Comparison of ENCODE assay signal across 8 cellular contexts in the genomic region with DNA sequence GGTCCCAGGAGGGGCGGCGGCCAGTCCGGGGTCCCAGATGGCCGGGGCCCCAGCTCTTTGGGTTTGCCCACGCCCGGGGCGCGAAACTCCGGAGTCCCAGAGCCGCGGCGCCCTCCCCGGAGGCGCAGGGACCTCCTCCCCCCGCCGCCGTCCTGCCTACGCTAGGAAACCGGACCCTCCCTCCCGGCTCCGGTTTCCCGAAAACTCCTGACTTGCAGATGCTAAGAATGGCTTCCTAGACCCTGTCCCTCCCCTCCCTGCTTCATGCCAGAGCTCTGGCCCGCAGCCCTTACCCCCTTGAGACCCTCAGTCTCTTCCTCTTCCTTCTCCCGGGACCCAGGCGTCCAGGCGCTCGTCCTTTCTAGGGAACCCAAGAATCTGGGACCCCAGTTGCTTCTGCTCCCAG. TPM values are rescaled to one million over a fixed set of nuclear protein-coding genes. Genes with fewer than 3 reads are reported as not detected.
DNase-seq lines count a peak whose midpoint lies in the region; ATAC-seq, FAIRE-seq and TF ChIP-seq lines count a peak whose summit lies in the region.

No MANE protein-coding gene starts in this region.

- H3K4me3 ChIP-seq in H1 (ENCODE audit: extremely low read depth in 1 of 4, insufficient read depth in 2 of 4, low read depth in 3 of 4, low read length in 4 of 4) = peak overlapping the region; percentile 52 to 74 (median 62)

- no peaks in the 10 kb centered on the region for H3K79me2 ChIP-seq in H1 (ENCODE audit: control insufficient read depth in 1 of 2, insufficient read depth in 2 of 2, low read length in 2 of 2)

- H4K20me1 ChIP-seq in H1 (replicated peaks in 1 of 2; ENCODE audit: control insufficient read depth in 1 of 2, insufficient read depth in 2 of 2, low read length in 2 of 2) = no peaks in the 10 kb centered on the region

- peaks cover 2 to 18% (median 13%) of the 10 kb centered on the region in 4 experiments for H3K4me1 ChIP-seq in H1 (replicated peaks in 1 of 4; ENCODE audit: control insufficient read depth in 3 of 4, insufficient read depth in 4 of 4, low read length in 3 of 4)

- H3K18ac ChIP-seq in H1 (ENCODE audit: extremely low read depth, low read length) = peak overlapping the region; percentile 98

- peak overlapping the region; percentile 62 for H3K27ac ChIP-seq in H1 (ENCODE audit: low read depth, low read length)

- H4K5ac ChIP-seq in H1 (ENCODE audit: insufficient read length, low read depth, low read length) = peak overlapping the region; percentile 87

- H4K91ac ChIP-seq in H1 (replicated peaks; ENCODE audit: insufficient read length, low read length) = peak overlapping the region; percentile 45

- H3K9me3 Mint-ChIP-seq in HFFc6 = no peaks in the 10 kb centered on the region

- TF ChIP-seq EP300 in H1 (IDR thresholded peaks at IDR 0.05; ENCODE audit: borderline replicate concordance in 1 of 2, low read depth in 2 of 2, low read length in 2 of 2) = no peak

- peak overlapping the region; percentile 70 to 83 for H3K4me2 ChIP-seq in H1 (ENCODE audit: insufficient read depth in 1 of 2, low read depth in 2 of 2, low read length in 2 of 2)

- H3K36me3 ChIP-seq in H1 (ENCODE audit: control insufficient read depth in 2 of 4, insufficient read depth in 4 of 4, low read length in 3 of 4) = no peaks in the 10 kb centered on the region

- peak overlapping the region in 1 of 4 experiments; percentile 41; a peak in 1 of 7 replicates for H3K9ac ChIP-seq in H1 (replicated peaks in 1 of 4; ENCODE audit: extremely low read depth in 1 of 4, low read depth in 3 of 4, low read length in 3 of 4)

- H3K27ac Mint-ChIP-seq in HFFc6 = no peak overlapping the region

- H3K9me3 ChIP-seq in H1 (ENCODE audit: insufficient read depth in 2 of 2, low read depth in 1 of 2, low read length in 1 of 2) = no peaks in the 10 kb centered on the region

- peaks cover 10% of the 10 kb centered on the region for H3K4me1 Mint-ChIP-seq in HFFc6 (ENCODE audit: low read depth)

- no peak overlapping the region for H3K4ac ChIP-seq in H1 (replicated peaks; ENCODE audit: insufficient read length, low read depth, low read length)

- H3K23me2 ChIP-seq in H1 (ENCODE audit: low read depth, low read length) = peaks cover 3% of the 10 kb centered on the region; the same call in 1 of the 2 replicates

- POLR2A ChIA-PET in H1 (lab: Charles Lee; ENCODE audit: partially characterized antibody) = interaction anchor here (0.9 to 2.0 kb wide), 5 partner anchors 11 to 99 kb away, joined by 3 to 8 read pairs (median 3); a partner anchor contains a TSS

- DNase-seq in NCI-H146 (lab: John Stamatoyannopoulos, UW) = peak; percentile 26
- DNase-seq in H1 (ENCODE audit: low read depth in 1 of 2, low spot score in 2 of 2) = no peak
- DNase-seq in omental fat pad (ENCODE audit: low spot score) = no peak
- no peak for DNase-seq in MV-4-11 (lab: John Stamatoyannopoulos, UW)
- DNase-seq in epidermal melanocyte (ENCODE audit: insufficient read length, low spot score) = no peak
- no peak for DNase-seq in HFFc6

- no peak for TF ChIP-seq POLR2A in H1 (IDR thresholded peaks at IDR 0.05; ENCODE audit: control extremely low read depth in 1 of 2, low read depth in 2 of 2, low read length in 2 of 2)

- TF ChIP-seq CTCF in H1 (IDR thresholded peaks at IDR 0.05; ENCODE audit: control extremely low read depth in 1 of 3, insufficient read depth in 1 of 3, low read depth in 1 of 3, low read length in 3 of 3) (no peak), omental fat pad (IDR thresholded peaks at IDR 0.05) (no peak), HFFc6 (IDR thresholded peaks at IDR 0.05) (no peak)

- H3K36me3 Mint-ChIP-seq in HFFc6 (ENCODE audit: low read depth) = no peaks in the 10 kb centered on the region

- H2BK12ac ChIP-seq in H1 (ENCODE audit: low read depth, low read length) = peak overlapping the region; percentile 68; the same call in 1 of the 2 replicates

- no peak for FAIRE-seq in H1 (lab: Jason Lieb, UNC)

- H3K56ac ChIP-seq in H1 (replicated peaks; ENCODE audit: insufficient read length, low read depth, low read length) = no peak overlapping the region

- no peak overlapping the region; the same call in 1 of the 2 replicates for H3K4me3 Mint-ChIP-seq in HFFc6

- no peak overlapping the region for H2BK20ac ChIP-seq in H1 (ENCODE audit: low read length)

- TF ChIP-seq RAD21 in H1 (IDR thresholded peaks at IDR 0.05 in 1 of 2, conservative IDR thresholded peaks at IDR 0.05 in 1 of 2; ENCODE audit: low read depth in 2 of 2, low read length in 2 of 2) = no peak

- H2BK120ac ChIP-seq in H1 (replicated peaks; ENCODE audit: low read depth, low read length) = no peak overlapping the region

- no peaks in the 10 kb centered on the region for H3K79me1 ChIP-seq in H1 (ENCODE audit: low read depth, low read length)

- peak overlapping the region; percentile 89 for H4K8ac ChIP-seq in H1 (ENCODE audit: extremely low read depth, insufficient read depth, low read length)

- H2AFZ ChIP-seq in H1 (ENCODE audit: low read length) = no peak overlapping the region; the same call in 1 of the 2 replicates

- ATAC-seq in GM19351 (IDR thresholded peaks at IDR 0.05; ENCODE audit: unreplicated experiment) = peak; percentile 6
- peak; percentile 14 for ATAC-seq in omental fat pad (ENCODE audit: low FRiP score)
- no peak for ATAC-seq in HG03175 (IDR thresholded peaks at IDR 0.05; ENCODE audit: unreplicated experiment)

- H2BK5ac ChIP-seq in H1 (ENCODE audit: low read depth, low read length) = peak overlapping the region; percentile 71; the same call in 1 of the 2 replicates

- H2BK15ac ChIP-seq in H1 (ENCODE audit: low read length) = no peak overlapping the region

- H3K14ac ChIP-seq in H1 (ENCODE audit: insufficient read length) = no peak overlapping the region

- H3K27me3 ChIP-seq in H1 (replicated peaks in 1 of 4; ENCODE audit: control insufficient read depth in 3 of 4, extremely low read depth in 1 of 4, insufficient read depth in 3 of 4, low read length in 3 of 4) = peaks cover 0 to 19% (median 8%) of the 10 kb centered on the region in 4 experiments; a peak in 4 of 7 replicates

- WGBS in H1 (ENCODE audit: extremely low coverage in 1 of 2, insufficient coverage in 1 of 2, insufficient read length in 1 of 2, insufficient replicate concordance in 2 of 2, low coverage in 1 of 2, low lambda C conversion rate in 2 of 2, missing lambda C conversion rate in 1 of 2), 2 experiments = 4% methylated on average over 12 of the region's 27 CpGs; no CpG with 5 or more reads in 1 of the 2 experiments

- H3K23ac ChIP-seq in H1 (ENCODE audit: insufficient read length) = no peak overlapping the region

- peaks cover 42% of the 10 kb centered on the region for H3K27me3 Mint-ChIP-seq in HFFc6 (ENCODE audit: insufficient read depth)

- CTCF ChIA-PET in H1 (lab: Charles Lee; ENCODE audit: partially characterized antibody) = no interaction called here

- no peak overlapping the region for H2AK5ac ChIP-seq in H1 (ENCODE audit: low read depth, low read length)

RNA-seq across cellular contexts. Expression of a gene that starts 0.5 kb away (rescaled TPM):
- 3.1 and 4.1 TPM in 2 replicates for total RNA-seq in H1 (2021; fragmentation: NEBNext Ultra II Directional; extraction: Animal tissue kit (Norgen Biotek cat#: 25700))
- polyA plus RNA-seq in H1 (2011; rRNA removed) = 1.8 and 2.7 TPM in 2 replicates
- polyA plus RNA-seq in H1 (2011; cell fraction: cytosol; rRNA removed) = 3.3 TPM
- polyA plus RNA-seq in H1 (2011; cell fraction: nucleus; rRNA removed) = 8.8 TPM
- polyA plus RNA-seq in H1 (2012, experiment 1 of 2) = 1.9 to 7.3 TPM (median 5.3 TPM) in 4 replicates
- 1.5 TPM for polyA plus RNA-seq in H1 (2012, experiment 2 of 2)
- 2.8 TPM for polyA plus RNA-seq in H1 (2013, experiment 1 of 2)
- polyA plus RNA-seq in H1 (2013, experiment 2 of 2) = 3.1 TPM
- polyA minus RNA-seq in H1 (2011; rRNA and poly(A)+ RNA removed) = 2.0 and 2.5 TPM in 2 replicates
- polyA minus RNA-seq in H1 (2011; cell fraction: cytosol; rRNA and poly(A)+ RNA removed) = 1.3 TPM
- polyA minus RNA-seq in H1 (2011; cell fraction: nucleus; rRNA and poly(A)+ RNA removed) = 2.8 TPM
- total RNA-seq in omental fat pad = under 1 TPM in 2 of 4 donors, not detected in 2; 0.09 to 0.12 TPM
- total RNA-seq in HFFc6 (2021; fragmentation: NEBNext Ultra II Directional; extraction: Animal tissue kit (Norgen Biotek cat#: 25700)) = not detected

RNA-seq across cellular contexts. Expression of a gene that starts 13.5 kb away (rescaled TPM):
- 9.6 and 11.1 TPM in 2 replicates for total RNA-seq in H1 (2021; fragmentation: NEBNext Ultra II Directional; extraction: Animal tissue kit (Norgen Biotek cat#: 25700))
- 11.8 and 17.4 TPM in 2 replicates for polyA plus RNA-seq in H1 (2011; rRNA removed)
- polyA plus RNA-seq in H1 (2011; cell fraction: cytosol; rRNA removed) = 6.7 TPM
- polyA plus RNA-seq in H1 (2011; cell fraction: nucleus; rRNA removed) = 11.2 TPM
- polyA plus RNA-seq in H1 (2012, experiment 1 of 2) = 6.5 to 13.3 TPM (median 10.4 TPM) in 4 replicates
- 7.3 TPM for polyA plus RNA-seq in H1 (2012, experiment 2 of 2)
- polyA plus RNA-seq in H1 (2013, experiment 1 of 2) = 13.0 TPM
- 14.7 TPM for polyA plus RNA-seq in H1 (2013, experiment 2 of 2)
- polyA minus RNA-seq in H1 (2011; rRNA and poly(A)+ RNA removed) = 3.5 and 5.2 TPM in 2 replicates
- polyA minus RNA-seq in H1 (2011; cell fraction: cytosol; rRNA and poly(A)+ RNA removed) = 3.7 TPM
- polyA minus RNA-seq in H1 (2011; cell fraction: nucleus; rRNA and poly(A)+ RNA removed) = 2.6 TPM
- under 1 TPM in 1 of 4 donors, not detected in 3; 0.37 TPM for total RNA-seq in omental fat pad
- total RNA-seq in HFFc6 (2021; fragmentation: NEBNext Ultra II Directional; extraction: Animal tissue kit (Norgen Biotek cat#: 25700)) = not detected

RNA-seq across cellular contexts. Expression of a gene that starts 44.1 kb away (rescaled TPM):
- 103 and 105 TPM in 2 replicates for total RNA-seq in H1 (2021; fragmentation: NEBNext Ultra II Directional; extraction: Animal tissue kit (Norgen Biotek cat#: 25700))
- polyA plus RNA-seq in H1 (2011; rRNA removed) = 77.6 and 107 TPM in 2 replicates
- polyA plus RNA-seq in H1 (2011; cell fraction: cytosol; rRNA removed) = 75.9 TPM
- polyA plus RNA-seq in H1 (2011; cell fraction: nucleus; rRNA removed) = 70.6 TPM
- polyA plus RNA-seq in H1 (2012, experiment 1 of 2) = 56.1 to 88.6 TPM (median 80.3 TPM) in 4 replicates
- 93.7 TPM for polyA plus RNA-seq in H1 (2012, experiment 2 of 2)
- 103 TPM for polyA plus RNA-seq in H1 (2013, experiment 1 of 2)
- 124 TPM for polyA plus RNA-seq in H1 (2013, experiment 2 of 2)
- 12.5 and 15.9 TPM in 2 replicates for polyA minus RNA-seq in H1 (2011; rRNA and poly(A)+ RNA removed)
- polyA minus RNA-seq in H1 (2011; cell fraction: cytosol; rRNA and poly(A)+ RNA removed) = 45.6 TPM
- 21.1 TPM for polyA minus RNA-seq in H1 (2011; cell fraction: nucleus; rRNA and poly(A)+ RNA removed)
- 10 to 100 TPM; 41.6 to 52.1 (median 47.5) TPM for total RNA-seq in omental fat pad
- total RNA-seq in HFFc6 (2021; fragmentation: NEBNext Ultra II Directional; extraction: Animal tissue kit (Norgen Biotek cat#: 25700)) = 100 to 1,000 TPM in 2 of 6 experiments, 10 to 100 TPM in 4; 49.1 to 113 (median 55.2) TPM

RNA-seq across cellular contexts. Expression of a gene that starts 44.4 kb away (rescaled TPM):
- total RNA-seq in H1 (2021; fragmentation: NEBNext Ultra II Directional; extraction: Animal tissue kit (Norgen Biotek cat#: 25700)) = 8.1 and 9.1 TPM in 2 replicates
- 18.5 and 31.5 TPM in 2 replicates for polyA plus RNA-seq in H1 (2011; rRNA removed)
- polyA plus RNA-seq in H1 (2011; cell fraction: cytosol; rRNA removed) = 17.2 TPM
- polyA plus RNA-seq in H1 (2011; cell fraction: nucleus; rRNA removed) = 18.7 TPM
- 6.0 to 10.7 TPM (median 8.0 TPM) in 4 replicates for polyA plus RNA-seq in H1 (2012, experiment 1 of 2)
- 10.8 TPM for polyA plus RNA-seq in H1 (2012, experiment 2 of 2)
- polyA plus RNA-seq in H1 (2013, experiment 1 of 2) = 10.7 TPM
- polyA plus RNA-seq in H1 (2013, experiment 2 of 2) = 10.1 TPM
- 1.7 and 2.5 TPM in 2 replicates for polyA minus RNA-seq in H1 (2011; rRNA and poly(A)+ RNA removed)
- polyA minus RNA-seq in H1 (2011; cell fraction: cytosol; rRNA and poly(A)+ RNA removed) = 5.8 TPM
- polyA minus RNA-seq in H1 (2011; cell fraction: nucleus; rRNA and poly(A)+ RNA removed) = 4.2 TPM
- 1 to 10 TPM in 1 of 4 donors, not detected in 3; 1.1 TPM for total RNA-seq in omental fat pad
- 1 to 10 TPM in 1 of 6 experiments, under 1 TPM in 4, not detected in 1; 0.16 to 1.5 (median 0.28) TPM for total RNA-seq in HFFc6 (2021; fragmentation: NEBNext Ultra II Directional; extraction: Animal tissue kit (Norgen Biotek cat#: 25700))

RNA-seq across cellular contexts. Expression of a gene that starts 48.1 kb away (rescaled TPM):
- total RNA-seq in H1 (2021; fragmentation: NEBNext Ultra II Directional; extraction: Animal tissue kit (Norgen Biotek cat#: 25700)) = 141 and 149 TPM in 2 replicates
- 142 and 191 TPM in 2 replicates for polyA plus RNA-seq in H1 (2011; rRNA removed)
- polyA plus RNA-seq in H1 (2011; cell fraction: cytosol; rRNA removed) = 136 TPM
- polyA plus RNA-seq in H1 (2011; cell fraction: nucleus; rRNA removed) = 435 TPM
- polyA plus RNA-seq in H1 (2012, experiment 1 of 2) = 86.1 to 170 TPM (median 149 TPM) in 4 replicates
- 109 TPM for polyA plus RNA-seq in H1 (2012, experiment 2 of 2)
- 81.0 TPM for polyA plus RNA-seq in H1 (2013, experiment 1 of 2)
- polyA plus RNA-seq in H1 (2013, experiment 2 of 2) = 72.1 TPM
- 57.8 and 65.0 TPM in 2 replicates for polyA minus RNA-seq in H1 (2011; rRNA and poly(A)+ RNA removed)
- polyA minus RNA-seq in H1 (2011; cell fraction: cytosol; rRNA and poly(A)+ RNA removed) = 137 TPM
- polyA minus RNA-seq in H1 (2011; cell fraction: nucleus; rRNA and poly(A)+ RNA removed) = 137 TPM
- total RNA-seq in omental fat pad = 10 to 100 TPM; 10.0 to 17.2 (median 11.7) TPM
- total RNA-seq in HFFc6 (2021; fragmentation: NEBNext Ultra II Directional; extraction: Animal tissue kit (Norgen Biotek cat#: 25700)) = 10 to 100 TPM; 21.7 to 37.8 (median 33.7) TPM
